Comparison of ENCODE assay signal across 8 cellular contexts in genomic region chr2:130823886-130824491, GRCh38. TPM values are rescaled to one million over a fixed set of nuclear protein-coding genes. Genes with fewer than 3 reads are reported as not detected.
DNase-seq lines count a peak whose midpoint lies in the region; ATAC-seq and TF ChIP-seq lines count a peak whose summit lies in the region.

No MANE protein-coding gene starts in this region.

- H3K9me3 ChIP-seq in transverse colon (no peaks in the 10 kb centered on the region), testis (no peaks in the 10 kb centered on the region)

- DNase-seq in astrocyte of the cerebellum (ENCODE audit: low read depth) (no peak), transverse colon (no peak), DMS153 treated with DMSO at 0.1 percent for 48 hours (lab: John Stamatoyannopoulos, UW; ENCODE audit: unreplicated experiment) (no peak), AML-193 (lab: John Stamatoyannopoulos, UW) (no peak), testis (no peak)

- no peak for TF ChIP-seq POLR2A in transverse colon (IDR thresholded peaks at IDR 0.05)
- TF ChIP-seq POLR2A in testis (IDR thresholded peaks at IDR 0.05) = no peak

- no peaks in the 10 kb centered on the region for H3K79me2 ChIP-seq in ACC112 (ENCODE audit: control insufficient read depth, insufficient read depth, low read length, unreplicated experiment)

- no peak overlapping the region for H3K4me3 ChIP-seq in ACC112 (ENCODE audit: low read depth, low read length)
- H3K4me3 ChIP-seq in astrocyte of the cerebellum (ENCODE audit: low read depth, low read length) = no peak overlapping the region
- no peak overlapping the region for H3K4me3 ChIP-seq in transverse colon
- no peak overlapping the region for H3K4me3 ChIP-seq in testis

- in situ Hi-C loops in astrocyte of the cerebellum (cut with HindIII; ENCODE audit: low sequenced_read_pairs) = no loop called here
- in situ Hi-C loops in transverse colon (cut with MboI; ENCODE audit: low pct_ligation_motif_present in 1 of 4, low pct_unique_long_range_greater_than_20kb in 1 of 4, low sequenced_read_pairs in 3 of 4) = no loop called here

- peak; percentile 52 for ATAC-seq in GM19372 (IDR thresholded peaks at IDR 0.05; ENCODE audit: low read depth, unreplicated experiment)
- peak; percentile 41 for ATAC-seq in HG03280 (IDR thresholded peaks at IDR 0.05; ENCODE audit: unreplicated experiment)

- H2AFZ ChIP-seq in ACC112 (ENCODE audit: low read length, unreplicated experiment) = no peak overlapping the region

- TF ChIP-seq EP300 in transverse colon (IDR thresholded peaks at IDR 0.05; ENCODE audit: low read depth) = no peak

- H3K27ac ChIP-seq in ACC112 (ENCODE audit: low read depth, low read length) = peak overlapping the region; percentile 65; the same call in 1 of the 2 replicates
- no peak overlapping the region for H3K27ac ChIP-seq in transverse colon
- H3K27ac ChIP-seq in testis = no peak overlapping the region

- intact Hi-C loops in transverse colon (cut with DNase I; ENCODE audit: low total_unique reads) (no loop called here), testis (cut with DNase I; ENCODE audit: low total_unique reads) (no loop called here)

- 60% methylated on average over 8 of the region's 10 CpGs; no CpG with 5 or more reads in 1 of the 2 donors for WGBS in transverse colon (ENCODE audit: low coverage in 1 of 2), 2 donors
- 85 to 89% methylated on average over 8 to 10 of the region's 10 CpGs for WGBS in testis, 2 donors

- H3K27me3 ChIP-seq in ACC112 (ENCODE audit: insufficient read depth, low read length) (no peaks in the 10 kb centered on the region), transverse colon (no peaks in the 10 kb centered on the region), testis (no peaks in the 10 kb centered on the region)

- TF ChIP-seq CTCF in astrocyte of the cerebellum (IDR thresholded peaks at IDR 0.05; ENCODE audit: low read depth, low read length, missing control alignments) (peak; percentile 3), transverse colon (IDR thresholded peaks at IDR 0.05) (no peak), testis (IDR thresholded peaks at IDR 0.05) (no peak)

- no peaks in the 10 kb centered on the region for H3K36me3 ChIP-seq in ACC112 (ENCODE audit: insufficient read depth, low read length)
- H3K36me3 ChIP-seq in transverse colon = no peaks in the 10 kb centered on the region
- H3K36me3 ChIP-seq in testis (ENCODE audit: low read depth, missing control alignments) = no peaks in the 10 kb centered on the region

- H3K4me1 ChIP-seq in ACC112 (ENCODE audit: control insufficient read depth, insufficient read depth, low read length, unreplicated experiment) (peaks cover 34% of the 10 kb centered on the region), transverse colon (no peaks in the 10 kb centered on the region), testis (no peaks in the 10 kb centered on the region)

RNA-seq across cellular contexts. Expression of gene ARHGEF4, which starts 12.7 kb away (rescaled TPM):
- 10 to 100 TPM in 1 of 4 donors, 1 to 10 TPM in 3; 1.2 to 16.8 (median 1.7) TPM for total RNA-seq in transverse colon
- total RNA-seq in testis = 10 to 100 TPM; 36.3 to 37.4 TPM
- 18.0 TPM for polyA plus RNA-seq in testis (ENCODE audit: insufficient read depth, low read depth, low replicate concordance)
